Comparison of ENCODE assay signal across 8 cellular contexts in the genomic region with DNA sequence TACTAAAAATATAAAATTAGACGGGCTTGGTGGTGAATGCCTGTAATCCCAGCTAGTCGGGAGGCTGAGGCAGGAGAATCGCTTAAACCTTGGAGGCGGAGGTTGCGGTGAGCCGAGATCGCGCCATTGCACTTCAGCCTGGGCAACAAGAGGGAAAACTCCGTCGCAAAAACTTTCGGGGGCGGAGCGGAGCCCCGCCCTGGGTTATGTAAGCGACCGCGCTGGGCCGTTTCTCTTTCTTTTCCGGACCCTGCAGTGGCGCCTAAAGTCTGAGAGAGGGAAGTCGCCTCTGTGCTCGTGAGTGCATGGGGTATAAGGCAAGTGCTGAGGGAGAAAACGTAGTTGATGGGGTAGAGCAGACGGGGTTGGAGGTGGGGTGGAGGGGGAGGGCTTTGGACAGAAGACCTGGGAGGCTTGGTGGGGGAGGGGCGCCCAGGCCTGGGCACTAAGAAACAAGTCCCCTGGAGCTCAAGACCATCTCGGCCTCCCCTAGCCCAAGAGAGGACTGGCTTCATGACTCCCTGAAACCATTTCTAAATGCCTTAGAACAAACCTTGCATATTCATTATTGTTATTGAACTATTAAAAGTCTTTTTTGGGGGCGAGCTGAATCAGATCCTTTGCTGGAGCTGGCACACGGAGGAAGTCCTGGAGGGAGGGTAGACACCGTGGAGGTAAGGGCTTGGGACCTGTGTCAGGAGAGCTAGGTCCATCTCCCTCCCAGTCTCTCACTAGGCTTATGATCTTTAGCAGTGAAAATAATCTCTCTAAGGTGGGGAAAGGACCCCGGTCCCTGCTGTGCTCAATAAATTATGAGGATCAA. TPM values are rescaled to one million over a fixed set of nuclear protein-coding genes. Genes with fewer than 3 reads are reported as not detected.
DNase-seq lines count a peak whose midpoint lies in the region; ATAC-seq and TF ChIP-seq lines count a peak whose summit lies in the region.

No MANE protein-coding gene starts in this region.

- H3K9me3 ChIP-seq in suprapubic skin = no peaks in the 10 kb centered on the region

- TF ChIP-seq CTCF in AG10803 (conservative IDR thresholded peaks at IDR 0.05; ENCODE audit: low read length) (no peak), neural crest cell (conservative IDR thresholded peaks at IDR 0.05) (no peak), suprapubic skin (IDR thresholded peaks at IDR 0.05) (no peak)

- peaks cover 2% of the 10 kb centered on the region for H3K36me3 Mint-ChIP-seq in activated T-helper 1 cell treated with anti-CD3 and anti-CD28 coated beads, Interleukin-12 subunit alpha, Interleukin-12 subunit beta, Interleukin-2, Interleukin-4 antibody, amounts not matched to agents 30 ng/mL and 10 ng/mL and 1 ng/mL, durations not matched to agents 14 hours and 24 hours and 36 hours (ENCODE audit: low read depth)
- no peaks in the 10 kb centered on the region for H3K36me3 Mint-ChIP-seq in neural crest cell (ENCODE audit: low read depth)

- H3K4me3 ChIP-seq in AG10803 (ENCODE audit: low read length) = peak overlapping the region; percentile 84
- peak overlapping the region; percentile 64 for H3K4me3 ChIP-seq in suprapubic skin

- ATAC-seq in GM21723 (IDR thresholded peaks at IDR 0.05; ENCODE audit: unreplicated experiment) = peak; percentile 38

- 2% methylated on average over 23 of the region's 30 CpGs for whole genome bisulfite sequencing in suprapubic skin

- peak overlapping the region; percentile 84 for H3K4me3 Mint-ChIP-seq in activated T-helper 1 cell treated with anti-CD3 and anti-CD28 coated beads, Interleukin-12 subunit alpha, Interleukin-12 subunit beta, Interleukin-2, Interleukin-4 antibody, amounts not matched to agents 30 ng/mL and 10 ng/mL and 1 ng/mL, durations not matched to agents 14 hours and 24 hours and 36 hours
- H3K4me3 Mint-ChIP-seq in neural crest cell = peak overlapping the region; percentile 85

- no peaks in the 10 kb centered on the region for H3K27me3 ChIP-seq in suprapubic skin

- H3K9me3 Mint-ChIP-seq in activated T-helper 1 cell treated with anti-CD3 and anti-CD28 coated beads, Interleukin-12 subunit alpha, Interleukin-12 subunit beta, Interleukin-2, Interleukin-4 antibody, amounts not matched to agents 30 ng/mL and 10 ng/mL and 1 ng/mL, durations not matched to agents 14 hours and 24 hours and 36 hours = no peaks in the 10 kb centered on the region
- no peaks in the 10 kb centered on the region for H3K9me3 Mint-ChIP-seq in neural crest cell

- no peak for TF ChIP-seq EP300 in suprapubic skin (IDR thresholded peaks at IDR 0.05)

- intact Hi-C loops in activated T-helper 1 cell treated with anti-CD3 and anti-CD28 coated beads, Interleukin-12 subunit alpha, Interleukin-12 subunit beta, Interleukin-2, Interleukin-4 antibody, amounts not matched to agents 30 ng/mL and 10 ng/mL and 1 ng/mL, durations not matched to agents 14 hours and 24 hours and 36 hours (cut with micrococcal nuclease) = loop anchor here (1.0 to 10.0 kb wide), 5 partner anchors 43 to 242 kb away; a partner anchor contains a TSS

- peaks cover 42% of the 10 kb centered on the region for H3K4me1 Mint-ChIP-seq in activated T-helper 1 cell treated with anti-CD3 and anti-CD28 coated beads, Interleukin-12 subunit alpha, Interleukin-12 subunit beta, Interleukin-2, Interleukin-4 antibody, amounts not matched to agents 30 ng/mL and 10 ng/mL and 1 ng/mL, durations not matched to agents 14 hours and 24 hours and 36 hours (ENCODE audit: low read depth)
- H3K4me1 Mint-ChIP-seq in neural crest cell = peaks cover 54% of the 10 kb centered on the region

- H3K27ac ChIP-seq in suprapubic skin = peak overlapping the region; percentile 94

- peak in 1 of 2 donors; percentile 64 for TF ChIP-seq POLR2A in suprapubic skin (IDR thresholded peaks at IDR 0.05)

- no peaks in the 10 kb centered on the region for H3K36me3 ChIP-seq in suprapubic skin

- DNase-seq in AG10803 (ENCODE audit: low read depth) = peak; percentile 61
- peak; percentile 41 for DNase-seq in OCI-M2 (lab: John Stamatoyannopoulos, UW; ENCODE audit: unreplicated experiment)
- DNase-seq in activated T-helper 1 cell treated with anti-CD3 and anti-CD28 coated beads, Interleukin-12 subunit alpha, Interleukin-12 subunit beta, Interleukin-2, Interleukin-4 antibody, amounts not matched to agents 30 ng/mL and 10 ng/mL and 1 ng/mL, durations not matched to agents 14 hours and 24 hours and 36 hours (ENCODE audit: low spot score) = peak; percentile 68
- peak; percentile 60 for DNase-seq in fibroblast of peridontal ligament (ENCODE audit: extremely low read depth)
- DNase-seq in neural crest cell (ENCODE audit: low read depth, low spot score) = peak; percentile 14
- peak; percentile 87 to 92 for DNase-seq in suprapubic skin (ENCODE audit: low spot score in 2 of 2)
- no peak for DNase-seq in NCI-H146 (lab: John Stamatoyannopoulos, UW)

- peak overlapping the region; percentile 91 for H3K27ac Mint-ChIP-seq in activated T-helper 1 cell treated with anti-CD3 and anti-CD28 coated beads, Interleukin-12 subunit alpha, Interleukin-12 subunit beta, Interleukin-2, Interleukin-4 antibody, amounts not matched to agents 30 ng/mL and 10 ng/mL and 1 ng/mL, durations not matched to agents 14 hours and 24 hours and 36 hours
- H3K27ac Mint-ChIP-seq in neural crest cell (ENCODE audit: unreplicated experiment) = no peak overlapping the region

- H3K4me1 ChIP-seq in suprapubic skin = peaks cover 60% of the 10 kb centered on the region

- peaks cover 2% of the 10 kb centered on the region for H3K27me3 Mint-ChIP-seq in activated T-helper 1 cell treated with anti-CD3 and anti-CD28 coated beads, Interleukin-12 subunit alpha, Interleukin-12 subunit beta, Interleukin-2, Interleukin-4 antibody, amounts not matched to agents 30 ng/mL and 10 ng/mL and 1 ng/mL, durations not matched to agents 14 hours and 24 hours and 36 hours (ENCODE audit: insufficient read depth)
- peaks cover 22% of the 10 kb centered on the region for H3K27me3 Mint-ChIP-seq in neural crest cell (ENCODE audit: low read depth)

RNA-seq across cellular contexts. Expression of a gene that starts 2.7 kb away (rescaled TPM):
- total RNA-seq in activated T-helper 1 cell treated with anti-CD3 and anti-CD28 coated beads, Interleukin-12 subunit alpha, Interleukin-12 subunit beta, Interleukin-2, Interleukin-4 antibody, amounts not matched to agents 30 ng/mL and 10 ng/mL and 1 ng/mL, durations not matched to agents 14 hours and 24 hours and 36 hours = 11.5 and 12.4 TPM in 2 replicates
- total RNA-seq in neural crest cell (21.1 and 21.7 TPM in 2 replicates), suprapubic skin (10 to 100 TPM in 3 of 4 donors, 1 to 10 TPM in 1; 7.1 to 16.4 (median 15.2) TPM)

RNA-seq across cellular contexts. Expression of a gene that starts 43.7 kb away (rescaled TPM):
- 3,770 and 3,814 TPM in 2 replicates for total RNA-seq in activated T-helper 1 cell treated with anti-CD3 and anti-CD28 coated beads, Interleukin-12 subunit alpha, Interleukin-12 subunit beta, Interleukin-2, Interleukin-4 antibody, amounts not matched to agents 30 ng/mL and 10 ng/mL and 1 ng/mL, durations not matched to agents 14 hours and 24 hours and 36 hours
- total RNA-seq in neural crest cell (29.5 and 35.5 TPM in 2 replicates), suprapubic skin (1,000 to 10,000 TPM in 3 of 4 donors, 100 to 1,000 TPM in 1; 995 to 1,612 (median 1,279) TPM)

Comparison
In these comparisons a context has a peak if more than half of its experiments do, and no peak if none do; other contexts are left out.
1. RNA of a gene that starts 43.7 kb away (total RNA-seq): 3,770 to 3,814 TPM in activated T-helper 1 cell treated with anti-CD3 and anti-CD28 coated beads, Interleukin-12 subunit alpha, Interleukin-12 subunit beta, Interleukin-2, Interleukin-4 antibody, amounts not matched to agents 30 ng/mL and 10 ng/mL and 1 ng/mL, durations not matched to agents 14 hours and 24 hours and 36 hours and 995 to 1,612 TPM in suprapubic skin; 29.5 to 35.5 TPM in neural crest cell; every median in the first group is over 10 times any median in the second.